ENCODE assay signal across 8 cellular contexts in the genomic region with DNA sequence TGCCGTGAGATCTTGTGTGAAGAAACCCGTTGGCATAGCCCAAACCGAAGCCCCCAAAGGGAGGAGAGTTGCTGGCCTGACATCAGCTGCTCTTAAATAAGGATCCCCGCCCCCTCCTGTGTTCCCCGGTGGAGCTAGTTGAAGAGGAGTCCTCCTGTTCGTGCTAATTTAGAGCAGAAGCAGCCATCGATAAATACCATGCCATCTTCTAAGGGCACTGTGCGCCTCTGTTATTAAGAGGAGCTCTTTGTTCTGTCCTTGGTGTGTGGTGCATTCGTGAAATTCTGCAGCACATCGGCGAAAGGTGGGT. TPM values are rescaled to one million over a fixed set of nuclear protein-coding genes. Genes with fewer than 3 reads are reported as not detected.
DNase-seq lines count a peak whose midpoint lies in the region; ATAC-seq and TF ChIP-seq lines count a peak whose summit lies in the region.

No MANE protein-coding gene starts in this region.

- ATAC-seq in HG03039 (IDR thresholded peaks at IDR 0.05; ENCODE audit: unreplicated experiment) (peak; percentile 11), upper lobe of left lung (ENCODE audit: low FRiP score in 2 of 2) (peak in 1 of 2 donors; percentile 25)

- no peaks in the 10 kb centered on the region for H3K36me3 ChIP-seq in duodenal mucosa (ENCODE audit: control insufficient read depth in 1 of 2, insufficient read depth in 2 of 2, low read length in 2 of 2)
- no peaks in the 10 kb centered on the region for H3K36me3 ChIP-seq in upper lobe of left lung

- no peak for TF ChIP-seq POLR2A in upper lobe of left lung (IDR thresholded peaks at IDR 0.05)

- peak overlapping the region; percentile 93 for H3K4me3 Mint-ChIP-seq in activated naive CD4-positive, alpha-beta T cell treated with anti-CD3 and anti-CD28 coated beads for 36 hours

- H3K4me3 ChIP-seq in duodenal mucosa (ENCODE audit: low read depth in 1 of 2, low read length in 2 of 2), result peak overlapping the region; percentile 88 to 96
- H3K4me3 ChIP-seq in upper lobe of left lung, result peak overlapping the region; percentile 56 to 98 (median 92)

- H3K9me3 ChIP-seq in duodenal mucosa (ENCODE audit: control insufficient read depth in 1 of 2, low read length in 2 of 2) (peaks cover 0 to 2% of the 10 kb centered on the region in 2 donors), upper lobe of left lung (no peaks in the 10 kb centered on the region)

- no peaks in the 10 kb centered on the region for H3K27me3 ChIP-seq in duodenal mucosa (ENCODE audit: control insufficient read depth in 1 of 2, insufficient read depth in 2 of 2, low read length in 2 of 2)
- no peaks in the 10 kb centered on the region for H3K27me3 ChIP-seq in upper lobe of left lung

- H3K4me1 ChIP-seq in duodenal mucosa (ENCODE audit: control insufficient read depth in 1 of 2, insufficient read depth in 2 of 2, low read length in 2 of 2), result peaks cover 14 to 27% of the 10 kb centered on the region in 2 donors
- H3K4me1 ChIP-seq in upper lobe of left lung, result peaks cover 12 to 35% (median 19%) of the 10 kb centered on the region in 4 donors

- POLR2A ChIA-PET in RWPE1 (lab: Yijun Ruan, JAX; ENCODE audit: low non-redundant PET), result interaction anchor here (0.9 to 1.2 kb wide), 2 partner anchors 8 to 11 kb away, joined by 3 to 4 read pairs; no protein-coding TSS in a partner anchor

- H3K27ac Mint-ChIP-seq in activated naive CD4-positive, alpha-beta T cell treated with anti-CD3 and anti-CD28 coated beads for 36 hours, result peak overlapping the region; percentile 2

- no peak for DNase-seq in activated naive CD4-positive, alpha-beta T cell treated with anti-CD3 and anti-CD28 coated beads for 36 hours
- no peak for DNase-seq in activated naive CD4-positive, alpha-beta T cell treated with anti-CD3 and anti-CD28 coated beads, Interleukin-2, amount 50 U/mL, for 16 hours
- DNase-seq in RWPE1 (ENCODE audit: low spot score), result peak; percentile 34
- peak; percentile 60 for DNase-seq in midbrain (lab: John Stamatoyannopoulos, UW)
- DNase-seq in upper lobe of left lung, result peak in 1 of 2 donors; percentile 31
- DNase-seq in dedifferentiated amniotic fluid mesenchymal stem cell (ENCODE audit: extremely low spot score), result no peak

- no peaks in the 10 kb centered on the region for H3K9me3 Mint-ChIP-seq in activated naive CD4-positive, alpha-beta T cell treated with anti-CD3 and anti-CD28 coated beads for 36 hours

- TF ChIP-seq CTCF in RWPE1 (conservative IDR thresholded peaks at IDR 0.05; ENCODE audit: low read depth), result no peak
- TF ChIP-seq CTCF in upper lobe of left lung (IDR thresholded peaks at IDR 0.05), result no peak

- no peaks in the 10 kb centered on the region for H3K36me3 Mint-ChIP-seq in activated naive CD4-positive, alpha-beta T cell treated with anti-CD3 and anti-CD28 coated beads for 36 hours (ENCODE audit: low read depth)

- no peak for TF ChIP-seq EP300 in upper lobe of left lung (IDR thresholded peaks at IDR 0.05)

- CTCF ChIA-PET in activated naive CD4-positive, alpha-beta T cell treated with anti-CD3 and anti-CD28 coated beads for 36 hours (lab: Charles Lee), result interaction anchor here (0.5 to 1.3 kb wide), 5 partner anchors 20 to 380 kb away, joined by 3 to 6 read pairs (median 5); a partner anchor contains a TSS
- CTCF ChIA-PET in RWPE1 (lab: Yijun Ruan, JAX), result interaction anchor here (0.5 to 1.4 kb wide), 3 partner anchors 10 to 982 kb away, joined by 3 to 6 read pairs (median 4); no protein-coding TSS in a partner anchor

- no peaks in the 10 kb centered on the region for H3K27me3 Mint-ChIP-seq in activated naive CD4-positive, alpha-beta T cell treated with anti-CD3 and anti-CD28 coated beads for 36 hours (ENCODE audit: low read depth)

- 0 to 2% methylated on average over 11 of the region's 11 CpGs for WGBS in upper lobe of left lung, 2 donors

- intact Hi-C loops in activated naive CD4-positive, alpha-beta T cell treated with anti-CD3 and anti-CD28 coated beads for 36 hours (cut with micrococcal nuclease), result loop anchor here (1.0 to 10.0 kb wide), 6 partner anchors 220 to 1162 kb away; a partner anchor contains a TSS

- H3K4me1 Mint-ChIP-seq in activated naive CD4-positive, alpha-beta T cell treated with anti-CD3 and anti-CD28 coated beads for 36 hours (ENCODE audit: low read depth), result peaks cover 35% of the 10 kb centered on the region

- peak overlapping the region; percentile 86 to 94 for H3K9ac ChIP-seq in duodenal mucosa (ENCODE audit: low read depth in 1 of 2, low read length in 2 of 2)

- peak overlapping the region; percentile 92 for H3K27ac ChIP-seq in RWPE1
- no peak overlapping the region for H3K27ac ChIP-seq in duodenal mucosa (ENCODE audit: low read depth, low read length)
- H3K27ac ChIP-seq in upper lobe of left lung, result peak overlapping the region; percentile 90 to 95 (median 93)

RNA-seq across cellular contexts. Expression of a gene that starts 0.9 kb away (rescaled TPM):
- 10 to 100 TPM; 24.0 to 26.4 TPM for total RNA-seq in activated naive CD4-positive, alpha-beta T cell treated with anti-CD3 and anti-CD28 coated beads for 36 hours
- total RNA-seq in upper lobe of left lung, result 10 to 100 TPM; 18.6 to 43.8 (median 23.9) TPM

Comparison
In these comparisons a context has a peak if more than half of its experiments do, and no peak if none do; other contexts are left out.
1. DNase-seq: peak in RWPE1 (single experiment) and midbrain (single experiment); none in activated naive CD4-positive, alpha-beta T cell treated with anti-CD3 and anti-CD28 coated beads for 36 hours (single experiment), activated naive CD4-positive, alpha-beta T cell treated with anti-CD3 and anti-CD28 coated beads, Interleukin-2, amount 50 U/mL, for 16 hours (single experiment) and dedifferentiated amniotic fluid mesenchymal stem cell (single experiment).